ENCODE assay signal across 11 cellular contexts in the genomic region with DNA sequence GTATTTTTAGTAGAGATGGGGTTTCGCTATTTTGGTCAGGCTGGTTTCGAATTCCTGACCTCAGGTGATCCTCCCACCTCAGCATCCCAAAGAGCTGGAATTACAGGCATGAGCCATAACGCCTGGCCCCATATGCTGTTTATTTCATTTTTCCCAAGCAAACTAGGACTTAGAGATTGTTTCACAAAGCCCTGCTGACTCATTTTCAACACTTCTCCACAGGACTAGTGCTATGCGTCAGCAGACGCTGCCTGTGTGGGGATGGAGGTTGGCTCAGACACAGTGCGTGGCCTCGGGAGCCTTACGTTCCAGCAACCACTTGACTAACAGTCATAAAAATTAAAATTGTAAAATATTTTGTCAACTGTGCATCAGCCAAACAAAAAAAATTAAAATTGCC. TPM values are rescaled to one million over a fixed set of nuclear protein-coding genes. Genes with fewer than 3 reads are reported as not detected.
DNase-seq lines count a peak whose midpoint lies in the region; ATAC-seq and TF ChIP-seq lines count a peak whose summit lies in the region.
"Had no signal": no experiment of that assay in that cellular context is flagged by ENCODE, and none has a peak within 500 bp of the region (broad histone marks: within the 10 kb centered on the region; RNA-seq: fewer than 3 reads in every experiment).

No MANE protein-coding gene starts in this region.

- H3K4me3 ChIP-seq in fibroblast of mammary gland (ENCODE audit: control insufficient read depth, low read depth, low read length) (no peak overlapping the region), trophoblast cell (ENCODE audit: low read depth, low read length) (no peak overlapping the region)
- H3K4me3 ChIP-seq: cardiac muscle cell had no signal

- H4K91ac ChIP-seq in trophoblast cell (ENCODE audit: low read depth, low read length), result no peak overlapping the region

- H3K36me3 ChIP-seq in trophoblast cell (ENCODE audit: control insufficient read depth in 1 of 2, insufficient read depth in 2 of 2, low read length in 2 of 2), result peaks cover 0 to 1% of the 10 kb centered on the region in 2 experiments
- H3K36me3 ChIP-seq: cardiac muscle cell had no signal

- no peak overlapping the region for H2AFZ ChIP-seq in trophoblast cell (ENCODE audit: insufficient read depth, low read length, poor library complexity)

- no peak overlapping the region for H2AK5ac ChIP-seq in trophoblast cell (ENCODE audit: low read length)

- H3K18ac ChIP-seq in trophoblast cell (ENCODE audit: low read length), result no peak overlapping the region

- peak; percentile 81 for DNase-seq in Ammon's horn (ENCODE audit: low spot score)
- peak; percentile 62 for DNase-seq in NCI-H226
- peak; percentile 98 for DNase-seq in fibroblast of mammary gland (ENCODE audit: low read depth)
- DNase-seq in trophoblast cell, result peak; percentile 88 to 91
- DNase-seq: NCI-H524; stimulated activated CD4-positive, alpha-beta T cell treated with anti-CD3 and anti-CD28 coated beads, Interleukin-2, amount 100 ng/mL, for 48 hours had no signal

- H3K79me2 ChIP-seq in trophoblast cell (ENCODE audit: control insufficient read depth, insufficient read depth, low read length, poor library complexity), result peaks cover 2% of the 10 kb centered on the region

- peaks cover 12% of the 10 kb centered on the region for H3K9me3 ChIP-seq in trophoblast cell (ENCODE audit: insufficient read depth, low read depth, low read length)

- no peaks in the 10 kb centered on the region for H3K27me3 ChIP-seq in trophoblast cell (ENCODE audit: insufficient read depth, low read length)
- H3K27me3 ChIP-seq: cardiac muscle cell had no signal

- H3K4ac ChIP-seq in trophoblast cell (ENCODE audit: low read depth, low read length), result no peak overlapping the region

- no peak overlapping the region for H2BK120ac ChIP-seq in trophoblast cell (ENCODE audit: insufficient read depth, low read length, poor library complexity)

- no peak for TF ChIP-seq CTCF in fibroblast of mammary gland (conservative IDR thresholded peaks at IDR 0.05; ENCODE audit: control insufficient read depth, insufficient read depth, low read depth, low read length)

- H2BK5ac ChIP-seq in trophoblast cell (ENCODE audit: low read depth, low read length, poor library complexity), result no peak overlapping the region

- H3K27ac ChIP-seq in trophoblast cell (ENCODE audit: low read depth, low read length), result no peak overlapping the region
- H3K27ac ChIP-seq: cardiac muscle cell had no signal

- no peak overlapping the region for H4K12ac ChIP-seq in trophoblast cell (ENCODE audit: low read depth, low read length)

- no peak for ATAC-seq in GM19035 (IDR thresholded peaks at IDR 0.05; ENCODE audit: unreplicated experiment)
- no peak for ATAC-seq in HG03039 (IDR thresholded peaks at IDR 0.05; ENCODE audit: unreplicated experiment)
- no peak for ATAC-seq in GM21447 (IDR thresholded peaks at IDR 0.05; ENCODE audit: unreplicated experiment)
- no peak for ATAC-seq in GM21576 (IDR thresholded peaks at IDR 0.05; ENCODE audit: unreplicated experiment)

- peaks cover 11% of the 10 kb centered on the region in 2 experiments for H3K4me1 ChIP-seq in trophoblast cell (ENCODE audit: control insufficient read depth in 1 of 2, insufficient read depth in 2 of 2, low read length in 2 of 2)

- no peak overlapping the region for H4K8ac ChIP-seq in trophoblast cell (ENCODE audit: low read depth, low read length)

- H3K23ac ChIP-seq in trophoblast cell (ENCODE audit: low read length), result no peak overlapping the region

- H3K9ac ChIP-seq in trophoblast cell (ENCODE audit: low read length), result no peak overlapping the region

- H3K14ac ChIP-seq in trophoblast cell (ENCODE audit: low read length), result no peak overlapping the region

- no CpG with 5 or more reads among the region's 8 CpGs for WGBS in trophoblast cell (ENCODE audit: extremely low coverage, insufficient coverage, insufficient read length)

- H3K79me1 ChIP-seq in trophoblast cell (ENCODE audit: low read length), result peaks cover 8% of the 10 kb centered on the region

- H2BK12ac ChIP-seq in trophoblast cell (ENCODE audit: low read length), result no peak overlapping the region

- no peak overlapping the region for H3K4me2 ChIP-seq in trophoblast cell (ENCODE audit: low read length)

RNA-seq across cellular contexts. Expression of a gene that starts 22.7 kb away (rescaled TPM):
- polyA plus RNA-seq in trophoblast cell (2013), result 13.4 and 13.7 TPM in 2 replicates
